ENCODE assay signal across 8 cellular contexts in the genomic region with DNA sequence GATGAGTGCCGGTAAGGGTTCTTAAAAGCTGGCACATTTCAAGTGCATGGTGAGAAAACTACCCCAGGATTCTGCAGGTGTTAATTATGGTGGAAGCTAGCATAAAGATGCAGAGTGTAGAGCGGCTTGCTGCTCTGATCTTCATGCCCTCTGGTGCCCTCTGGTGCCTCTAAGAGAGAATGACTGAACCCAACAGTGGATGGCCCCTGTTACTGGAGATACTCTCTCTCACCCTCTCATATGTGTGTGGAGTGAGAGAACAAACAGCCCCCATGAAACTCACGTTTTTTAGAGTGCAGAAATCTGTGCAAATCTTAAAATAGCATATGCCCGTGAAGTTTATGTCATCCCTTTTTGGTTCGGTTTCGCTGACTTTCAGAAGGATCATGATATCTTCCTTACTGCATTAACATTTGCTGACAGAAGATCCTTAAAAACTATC.
A peak's percentile ranks its signal among the peaks of the same experiment; 100 is the strongest.
DNase-seq lines count a peak whose midpoint lies in the region; ATAC-seq and TF ChIP-seq lines count a peak whose summit lies in the region.

No MANE protein-coding gene starts in this region.

- H3K36me3 ChIP-seq in mucosa of descending colon (ENCODE audit: low read depth) (no peaks in the 10 kb centered on the region), stomach (no peaks in the 10 kb centered on the region)

- H3K4me1 Mint-ChIP-seq in endothelial cell (ENCODE audit: unreplicated experiment), result peaks cover 12% of the 10 kb centered on the region

- TF ChIP-seq POLR2A in stomach (IDR thresholded peaks at IDR 0.05), result no peak

- no peaks in the 10 kb centered on the region for H3K27me3 ChIP-seq in stomach

- WGBS in stomach, 5 donors, result 35 to 40% (median 39%) methylated on average over 6 of the region's 6 CpGs

- no peak for TF ChIP-seq EP300 in stomach (IDR thresholded peaks at IDR 0.05)

- DNase-seq in D341Med (ENCODE audit: low spot score) (peak; percentile 76), NCI-H526 treated with DMSO at 0.1 percent for 48 hours (lab: John Stamatoyannopoulos, UW) (peak; percentile 40), endothelial cell (ENCODE audit: low spot score) (peak; percentile 41), mucosa of descending colon (peak in 1 of 3 donors; percentile 61), stomach (peak; percentile 35)
- DNase-seq in activated CD4-positive, alpha-beta T cell treated with anti-CD3 and anti-CD28 coated beads, Interleukin-2, amount 50 U/mL, for 1 hour, result peak; percentile 12

- no peaks in the 10 kb centered on the region for H3K9me3 ChIP-seq in mucosa of descending colon
- H3K9me3 ChIP-seq in stomach, result no peaks in the 10 kb centered on the region

- H3K27ac Mint-ChIP-seq in endothelial cell (ENCODE audit: unreplicated experiment), result no peak overlapping the region

- ATAC-seq in GM19463 (IDR thresholded peaks at IDR 0.05; ENCODE audit: unreplicated experiment), result peak; percentile 99
- ATAC-seq in HG03460 (IDR thresholded peaks at IDR 0.05; ENCODE audit: unreplicated experiment), result peak; percentile 99
- ATAC-seq in mucosa of descending colon, result peak; percentile 90

- no peak overlapping the region for H3K27ac ChIP-seq in stomach

- no peaks in the 10 kb centered on the region for H3K9me3 Mint-ChIP-seq in endothelial cell (ENCODE audit: unreplicated experiment)

- peak; percentile 38 for TF ChIP-seq CTCF in endothelial cell (IDR thresholded peaks at IDR 0.05; ENCODE audit: unreplicated experiment)
- peak; percentile 18 for TF ChIP-seq CTCF in mucosa of descending colon (IDR thresholded peaks at IDR 0.05)
- peak in 4 of 7 experiments; percentile 20 to 46 (median 42) for TF ChIP-seq CTCF in stomach (IDR thresholded peaks at IDR 0.05)

- intact Hi-C loops in mucosa of descending colon (cut with DNase I, micrococcal nuclease), result loop anchor here (2.0 to 10.0 kb wide), 2 partner anchors 373 to 375 kb away; no protein-coding TSS in a partner anchor
- intact Hi-C loops in stomach (cut with DNase I; ENCODE audit: low total_unique reads), result loop anchor here (10.0 kb wide), 1 partner anchor 375 kb away; no protein-coding TSS in a partner anchor

- H3K4me3 ChIP-seq in mucosa of descending colon (no peak overlapping the region), stomach (no peak overlapping the region)

- no peaks in the 10 kb centered on the region for H3K27me3 Mint-ChIP-seq in endothelial cell (ENCODE audit: unreplicated experiment)

- H3K4me1 ChIP-seq in mucosa of descending colon (ENCODE audit: low read depth), result no peaks in the 10 kb centered on the region
- no peaks in the 10 kb centered on the region for H3K4me1 ChIP-seq in stomach

- no peak overlapping the region for H3K4me3 Mint-ChIP-seq in endothelial cell (ENCODE audit: unreplicated experiment)

- no peaks in the 10 kb centered on the region for H3K36me3 Mint-ChIP-seq in endothelial cell (ENCODE audit: low read depth, unreplicated experiment)
